ENCODE assay signal across 2 cellular contexts in the genomic region with DNA sequence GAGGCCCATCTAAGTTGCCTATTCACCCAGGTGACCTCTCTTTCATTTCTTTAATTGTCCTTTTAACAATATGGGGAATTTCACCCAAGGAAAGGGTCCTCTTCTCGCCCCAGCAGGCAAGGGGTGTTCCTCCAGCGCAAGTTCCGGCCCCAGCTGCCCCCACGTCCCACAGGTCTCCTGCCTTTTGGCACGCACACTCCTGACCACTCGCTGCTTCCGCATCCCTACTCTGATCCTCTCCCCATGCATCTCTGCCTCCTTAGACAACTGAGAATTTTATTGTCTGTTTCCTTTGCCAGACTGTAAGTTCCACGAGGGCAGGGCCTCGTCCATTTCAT.
TF ChIP-seq lines count a peak whose summit lies in the region.

No MANE protein-coding gene starts in this region.

TF ChIP-seq in GM12878, 131 proteins besides CTCF, POLR2A, EP300 and RAD21:
- TF ChIP-seq MTA2 (IDR thresholded peaks at IDR 0.05; ENCODE audit: low read depth), result no peak
- TF ChIP-seq BMI1 (IDR thresholded peaks at IDR 0.05; ENCODE audit: borderline replicate concordance), result 0 out of 2 replicates have a peak, but pooled peaks have one; percentile 36
- peak in 1 of 2 experiments; percentile 29; a peak in 1 of 4 replicates for TF ChIP-seq IKZF2 (IDR thresholded peaks at IDR 0.05)
- TF ChIP-seq, protein P1, sequence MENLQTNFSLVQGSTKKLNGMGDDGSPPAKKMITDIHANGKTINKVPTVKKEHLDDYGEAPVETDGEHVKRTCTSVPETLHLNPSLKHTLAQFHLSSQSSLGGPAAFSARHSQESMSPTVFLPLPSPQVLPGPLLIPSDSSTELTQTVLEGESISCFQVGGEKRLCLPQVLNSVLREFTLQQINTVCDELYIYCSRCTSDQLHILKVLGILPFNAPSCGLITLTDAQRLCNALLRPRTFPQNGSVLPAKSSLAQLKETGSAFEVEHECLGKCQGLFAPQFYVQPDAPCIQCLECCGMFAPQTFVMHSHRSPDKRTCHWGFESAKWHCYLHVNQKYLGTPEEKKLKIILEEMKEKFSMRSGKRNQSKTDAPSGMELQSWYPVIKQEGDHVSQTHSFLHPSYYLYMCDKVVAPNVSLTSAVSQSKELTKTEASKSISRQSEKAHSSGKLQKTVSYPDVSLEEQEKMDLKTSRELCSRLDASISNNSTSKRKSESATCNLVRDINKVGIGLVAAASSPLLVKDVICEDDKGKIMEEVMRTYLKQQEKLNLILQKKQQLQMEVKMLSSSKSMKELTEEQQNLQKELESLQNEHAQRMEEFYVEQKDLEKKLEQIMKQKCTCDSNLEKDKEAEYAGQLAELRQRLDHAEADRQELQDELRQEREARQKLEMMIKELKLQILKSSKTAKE (IDR thresholded peaks at IDR 0.05; ENCODE audit: low read depth, poor library complexity, severe bottlenecking), result no peak

TF ChIP-seq in HEK293T, 16 proteins besides CTCF, POLR2A, EP300 and RAD21:
- TF ChIP-seq BHLHE40 (IDR thresholded peaks at IDR 0.05; ENCODE audit: borderline replicate concordance), result no peak
- no peak for TF ChIP-seq CTBP1 (IDR thresholded peaks at IDR 0.05; ENCODE audit: borderline replicate concordance)
- TF ChIP-seq NFRKB (IDR thresholded peaks at IDR 0.05), result no peak
- no peak for TF ChIP-seq FOXA1 (IDR thresholded peaks at IDR 0.05)
- TF ChIP-seq FOXK2 (IDR thresholded peaks at IDR 0.05), result no peak
- TF ChIP-seq LEF1 (IDR thresholded peaks at IDR 0.05; ENCODE audit: borderline replicate concordance), result no peak
- TF ChIP-seq TARDBP (IDR thresholded peaks at IDR 0.05), result no peak
- no peak for TF ChIP-seq FOXM1 (IDR thresholded peaks at IDR 0.05; ENCODE audit: borderline replicate concordance)
- no peak for TF ChIP-seq L3MBTL2 (conservative IDR thresholded peaks at IDR 0.05)
- no peak for TF ChIP-seq SP1 (IDR thresholded peaks at IDR 0.05)
- TF ChIP-seq SUZ12 (IDR thresholded peaks at IDR 0.05), result no peak
- TF ChIP-seq ARNT (IDR thresholded peaks at IDR 0.05), result no peak
- no peak for TF ChIP-seq ZNF384 (IDR thresholded peaks at IDR 0.05)
